ENCODE assay signal across 8 cellular contexts in the genomic region with DNA sequence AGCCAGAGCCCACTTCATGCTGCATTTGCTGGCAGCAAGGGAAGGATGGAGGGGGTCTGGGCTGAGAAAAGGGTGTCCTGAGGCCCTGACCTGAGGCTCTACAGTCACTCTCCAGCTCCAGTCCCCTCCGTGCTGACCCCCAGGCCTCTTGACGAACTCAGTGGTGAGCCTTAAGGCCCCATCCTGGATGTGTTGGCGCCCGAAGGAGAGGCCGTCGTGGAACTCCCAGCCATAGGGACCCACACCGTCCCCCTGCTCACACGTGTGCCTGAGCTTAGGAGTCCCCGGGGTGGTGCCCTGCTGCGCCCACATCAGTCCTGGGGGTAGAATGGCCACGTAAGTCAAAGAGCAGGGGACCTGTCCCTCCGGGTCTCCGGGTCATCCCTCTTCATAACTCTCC. TPM values are rescaled to one million over a fixed set of nuclear protein-coding genes. Genes with fewer than 3 reads are reported as not detected.
DNase-seq lines count a peak whose midpoint lies in the region; TF ChIP-seq lines count a peak whose summit lies in the region.

No MANE protein-coding gene starts in this region.

- CTCF ChIA-PET in activated CD4-positive, alpha-beta T cell treated with anti-CD3 and anti-CD28 coated beads, Interleukin-2, amount 10 ng/mL, durations not matched to agents 7 days and 5 days (lab: Charles Lee): interaction anchor here (1.0 to 1.1 kb wide), 3 partner anchors 11 to 18 kb away, joined by 3 to 4 read pairs (median 4); partner anchors contain the start of genes CCDC142 and TTC31

- peak overlapping the region; percentile 98 for H3K4me3 Mint-ChIP-seq in activated CD4-positive, alpha-beta T cell treated with anti-CD3 and anti-CD28 coated beads, Interleukin-2, amount 10 ng/mL, durations not matched to agents 7 days and 5 days
- peak overlapping the region; percentile 98 for H3K4me3 Mint-ChIP-seq in activated T-helper 2 cell treated with anti-CD3 and anti-CD28 coated beads, Interferon-gamma antibody, Interleukin-2, Interleukin-4, amounts not matched to agents 10 μg/mL and 5 μg/mL and 100 μg/mL, durations not matched to agents 14 hours and 24 hours and 36 hours (ENCODE audit: low read depth)
- H3K4me3 Mint-ChIP-seq in immature natural killer cell: peak overlapping the region; percentile 87 to 98 (median 98)

- H3K36me3 Mint-ChIP-seq in activated CD4-positive, alpha-beta T cell treated with anti-CD3 and anti-CD28 coated beads, Interleukin-2, amount 10 ng/mL, durations not matched to agents 7 days and 5 days (ENCODE audit: low read depth): peaks cover 15% of the 10 kb centered on the region
- peaks cover 19% of the 10 kb centered on the region for H3K36me3 Mint-ChIP-seq in activated T-helper 2 cell treated with anti-CD3 and anti-CD28 coated beads, Interferon-gamma antibody, Interleukin-2, Interleukin-4, amounts not matched to agents 10 μg/mL and 5 μg/mL and 100 μg/mL, durations not matched to agents 14 hours and 24 hours and 36 hours (ENCODE audit: low read depth)
- no peaks in the 10 kb centered on the region for H3K36me3 Mint-ChIP-seq in immature natural killer cell

- 0% methylated on average over 13 of the region's 13 CpGs; no CpG with 5 or more reads in 1 of the 2 donors for WGBS in testis, 2 donors

- no peak for TF ChIP-seq CTCF in testis (IDR thresholded peaks at IDR 0.05)

- H3K27me3 ChIP-seq in testis: no peaks in the 10 kb centered on the region

- no peaks in the 10 kb centered on the region for H3K27me3 Mint-ChIP-seq in activated CD4-positive, alpha-beta T cell treated with anti-CD3 and anti-CD28 coated beads, Interleukin-2, amount 10 ng/mL, durations not matched to agents 7 days and 5 days
- H3K27me3 Mint-ChIP-seq in activated T-helper 2 cell treated with anti-CD3 and anti-CD28 coated beads, Interferon-gamma antibody, Interleukin-2, Interleukin-4, amounts not matched to agents 10 μg/mL and 5 μg/mL and 100 μg/mL, durations not matched to agents 14 hours and 24 hours and 36 hours (ENCODE audit: low read depth): no peaks in the 10 kb centered on the region
- peaks cover 11 to 16% (median 13%) of the 10 kb centered on the region in 3 donors for H3K27me3 Mint-ChIP-seq in immature natural killer cell (ENCODE audit: low read depth in 3 of 3)

- peak overlapping the region in 1 of 2 donors; percentile 82 for H3K27ac ChIP-seq in testis

- intact Hi-C loops in activated T-helper 2 cell treated with anti-CD3 and anti-CD28 coated beads, Interferon-gamma antibody, Interleukin-2, Interleukin-4, amounts not matched to agents 10 μg/mL and 5 μg/mL and 100 μg/mL, durations not matched to agents 14 hours and 24 hours and 36 hours (cut with micrococcal nuclease): no loop called here
- intact Hi-C loops in testis (cut with DNase I; ENCODE audit: low total_unique reads): no loop called here

- H3K4me1 Mint-ChIP-seq in activated CD4-positive, alpha-beta T cell treated with anti-CD3 and anti-CD28 coated beads, Interleukin-2, amount 10 ng/mL, durations not matched to agents 7 days and 5 days: peaks cover 35% of the 10 kb centered on the region
- H3K4me1 Mint-ChIP-seq in activated T-helper 2 cell treated with anti-CD3 and anti-CD28 coated beads, Interferon-gamma antibody, Interleukin-2, Interleukin-4, amounts not matched to agents 10 μg/mL and 5 μg/mL and 100 μg/mL, durations not matched to agents 14 hours and 24 hours and 36 hours (ENCODE audit: low read depth): peaks cover 8% of the 10 kb centered on the region
- H3K4me1 Mint-ChIP-seq in immature natural killer cell: peaks cover 34 to 35% of the 10 kb centered on the region in 2 donors

- H3K4me3 ChIP-seq in testis: peak overlapping the region; percentile 74 to 89

- no peak for DNase-seq in activated CD4-positive, alpha-beta T cell treated with anti-CD3 and anti-CD28 coated beads, Interleukin-2, amount 10 ng/mL, durations not matched to agents 7 days and 5 days
- no peak for DNase-seq in activated CD4-positive, alpha-beta T cell treated with anti-CD3 and anti-CD28 coated beads, Interleukin-2, amount 50 U/mL, for 48 hours
- DNase-seq in activated T-helper 2 cell treated with anti-CD3 and anti-CD28 coated beads, Interferon-gamma antibody, Interleukin-2, Interleukin-4, amounts not matched to agents 10 μg/mL and 5 μg/mL and 100 μg/mL, durations not matched to agents 14 hours and 24 hours and 36 hours (ENCODE audit: low spot score): no peak
- no peak for DNase-seq in immature natural killer cell
- DNase-seq in testis: no peak
- no peak for DNase-seq in DMS153 treated with DMSO at 0.1 percent for 48 hours (lab: John Stamatoyannopoulos, UW; ENCODE audit: unreplicated experiment)
- no peak for DNase-seq in SIG-M5 treated with dmso at 0.1 percent for 504 hours (lab: John Stamatoyannopoulos, UW; ENCODE audit: unreplicated experiment)
- no peak for DNase-seq in stimulated activated naive CD4-positive, alpha-beta T cell treated with Interleukin-2 at 50 U/mL for 16 hours (lab: John Stamatoyannopoulos, UW)

- POLR2A ChIA-PET in activated CD4-positive, alpha-beta T cell treated with anti-CD3 and anti-CD28 coated beads, Interleukin-2, amount 10 ng/mL, durations not matched to agents 7 days and 5 days (lab: Charles Lee): no interaction called here

- no peaks in the 10 kb centered on the region for H3K9me3 ChIP-seq in testis

- H3K36me3 ChIP-seq in testis (ENCODE audit: low read depth, missing control alignments): no peaks in the 10 kb centered on the region

- no peaks in the 10 kb centered on the region for H3K9me3 Mint-ChIP-seq in activated CD4-positive, alpha-beta T cell treated with anti-CD3 and anti-CD28 coated beads, Interleukin-2, amount 10 ng/mL, durations not matched to agents 7 days and 5 days
- no peaks in the 10 kb centered on the region for H3K9me3 Mint-ChIP-seq in activated T-helper 2 cell treated with anti-CD3 and anti-CD28 coated beads, Interferon-gamma antibody, Interleukin-2, Interleukin-4, amounts not matched to agents 10 μg/mL and 5 μg/mL and 100 μg/mL, durations not matched to agents 14 hours and 24 hours and 36 hours
- H3K9me3 Mint-ChIP-seq in immature natural killer cell: no peaks in the 10 kb centered on the region

- TF ChIP-seq POLR2A in testis (IDR thresholded peaks at IDR 0.05): no peak

- peak overlapping the region; percentile 80 for H3K27ac Mint-ChIP-seq in activated CD4-positive, alpha-beta T cell treated with anti-CD3 and anti-CD28 coated beads, Interleukin-2, amount 10 ng/mL, durations not matched to agents 7 days and 5 days
- peak overlapping the region; percentile 79 for H3K27ac Mint-ChIP-seq in activated T-helper 2 cell treated with anti-CD3 and anti-CD28 coated beads, Interferon-gamma antibody, Interleukin-2, Interleukin-4, amounts not matched to agents 10 μg/mL and 5 μg/mL and 100 μg/mL, durations not matched to agents 14 hours and 24 hours and 36 hours
- H3K27ac Mint-ChIP-seq in immature natural killer cell: peak overlapping the region; percentile 74 to 98 (median 78)

- H3K4me1 ChIP-seq in testis: peaks cover 12% of the 10 kb centered on the region

RNA-seq across cellular contexts. Expression of gene MOGS, which starts 0.8 kb away (rescaled TPM):
- 10 to 100 TPM; 55.4 to 62.6 TPM for total RNA-seq in activated CD4-positive, alpha-beta T cell treated with anti-CD3 and anti-CD28 coated beads, Interleukin-2, amount 10 ng/mL, durations not matched to agents 7 days and 5 days
- total RNA-seq in activated T-helper 2 cell treated with anti-CD3 and anti-CD28 coated beads, Interferon-gamma antibody, Interleukin-2, Interleukin-4, amounts not matched to agents 10 μg/mL and 5 μg/mL and 100 μg/mL, durations not matched to agents 14 hours and 24 hours and 36 hours: 83.2 and 86.4 TPM in 2 replicates
- polyA plus RNA-seq in immature natural killer cell (10 to 100 TPM; 45.1 to 73.5 (median 46.7) TPM), testis (ENCODE audit: insufficient read depth, low read depth, low replicate concordance) (41.3 TPM)
- 10 to 100 TPM; 44.8 to 45.7 TPM for total RNA-seq in testis

RNA-seq across cellular contexts. Expression of gene WBP1, which starts 6.2 kb away (rescaled TPM):
- 10 to 100 TPM; 52.5 to 52.6 TPM for total RNA-seq in activated CD4-positive, alpha-beta T cell treated with anti-CD3 and anti-CD28 coated beads, Interleukin-2, amount 10 ng/mL, durations not matched to agents 7 days and 5 days
- total RNA-seq in activated T-helper 2 cell treated with anti-CD3 and anti-CD28 coated beads, Interferon-gamma antibody, Interleukin-2, Interleukin-4, amounts not matched to agents 10 μg/mL and 5 μg/mL and 100 μg/mL, durations not matched to agents 14 hours and 24 hours and 36 hours: 38.6 and 40.7 TPM in 2 replicates
- polyA plus RNA-seq in immature natural killer cell (10 to 100 TPM; 45.6 to 56.1 (median 54.0) TPM), testis (ENCODE audit: insufficient read depth, low read depth, low replicate concordance) (80.8 TPM)
- total RNA-seq in testis: 10 to 100 TPM; 73.8 to 84.3 TPM

RNA-seq across cellular contexts. Expression of gene MRPL53, which starts 8.1 kb away (rescaled TPM):
- total RNA-seq in activated CD4-positive, alpha-beta T cell treated with anti-CD3 and anti-CD28 coated beads, Interleukin-2, amount 10 ng/mL, durations not matched to agents 7 days and 5 days: 10 to 100 TPM; 72.5 to 83.1 TPM
- total RNA-seq in activated T-helper 2 cell treated with anti-CD3 and anti-CD28 coated beads, Interferon-gamma antibody, Interleukin-2, Interleukin-4, amounts not matched to agents 10 μg/mL and 5 μg/mL and 100 μg/mL, durations not matched to agents 14 hours and 24 hours and 36 hours: 102 and 110 TPM in 2 replicates
- polyA plus RNA-seq in immature natural killer cell: 100 to 1,000 TPM in 2 of 3 donors, 10 to 100 TPM in 1; 83.8 to 152 (median 119) TPM
- 10 to 100 TPM; 23.6 to 46.0 TPM for total RNA-seq in testis
- polyA plus RNA-seq in testis (ENCODE audit: insufficient read depth, low read depth, low replicate concordance): 64.8 TPM

RNA-seq across cellular contexts. Expression of gene INO80B, which starts 9.5 kb away (rescaled TPM):
- 10 to 100 TPM; 28.9 to 32.1 TPM for total RNA-seq in activated CD4-positive, alpha-beta T cell treated with anti-CD3 and anti-CD28 coated beads, Interleukin-2, amount 10 ng/mL, durations not matched to agents 7 days and 5 days
- 45.2 and 48.5 TPM in 2 replicates for total RNA-seq in activated T-helper 2 cell treated with anti-CD3 and anti-CD28 coated beads, Interferon-gamma antibody, Interleukin-2, Interleukin-4, amounts not matched to agents 10 μg/mL and 5 μg/mL and 100 μg/mL, durations not matched to agents 14 hours and 24 hours and 36 hours
- polyA plus RNA-seq in immature natural killer cell (10 to 100 TPM in 1 of 3 donors, 1 to 10 TPM in 2; 3.9 to 11.1 (median 9.3) TPM), testis (ENCODE audit: insufficient read depth, low read depth, low replicate concordance) (59.3 TPM)
- 10 to 100 TPM; 23.1 to 27.9 TPM for total RNA-seq in testis

RNA-seq across cellular contexts. Expression of gene CCDC142, which starts 18.4 kb away (rescaled TPM):
- 10 to 100 TPM; 26.8 to 27.1 TPM for total RNA-seq in activated CD4-positive, alpha-beta T cell treated with anti-CD3 and anti-CD28 coated beads, Interleukin-2, amount 10 ng/mL, durations not matched to agents 7 days and 5 days
- total RNA-seq in activated T-helper 2 cell treated with anti-CD3 and anti-CD28 coated beads, Interferon-gamma antibody, Interleukin-2, Interleukin-4, amounts not matched to agents 10 μg/mL and 5 μg/mL and 100 μg/mL, durations not matched to agents 14 hours and 24 hours and 36 hours: 25.1 and 26.9 TPM in 2 replicates
- polyA plus RNA-seq in immature natural killer cell: 10 to 100 TPM in 1 of 3 donors, 1 to 10 TPM in 2; 4.1 to 16.6 (median 4.4) TPM
- total RNA-seq in testis: 10 to 100 TPM; 29.4 to 30.2 TPM
- polyA plus RNA-seq in testis (ENCODE audit: insufficient read depth, low read depth, low replicate concordance): 15.5 TPM
